ENCODE assay signal across 15 cellular contexts in the genomic region with DNA sequence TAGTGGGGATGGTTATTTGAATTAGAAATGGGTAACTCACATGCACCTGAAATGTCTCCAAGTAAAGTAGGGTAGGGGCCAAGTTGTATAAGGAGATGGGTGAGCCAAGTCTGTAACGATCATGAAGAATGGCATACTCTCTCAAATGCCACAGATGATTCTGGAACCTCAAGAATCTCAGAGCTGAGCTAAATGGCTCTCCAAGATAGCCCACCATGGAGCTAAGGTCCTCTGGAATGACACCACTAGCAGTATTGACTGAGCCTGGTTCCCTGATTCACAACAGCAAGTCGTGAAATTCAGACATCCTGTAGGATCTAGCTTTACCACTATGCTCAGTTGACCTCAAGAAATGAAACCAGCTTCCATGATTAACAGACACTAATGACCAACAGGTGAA.
"Had no signal": no experiment of that assay in that cellular context is flagged by ENCODE, and none has a peak within 500 bp of the region (broad histone marks: within the 10 kb centered on the region; RNA-seq: fewer than 3 reads in every experiment).

No MANE protein-coding gene starts in this region.

- H3K27me3 ChIP-seq: colonic mucosa, foreskin keratinocyte, right lobe of liver, spleen, tibial artery had no signal

- H3K4me1 ChIP-seq: colonic mucosa, prostate gland, right lobe of liver had no signal

- ATAC-seq: right lobe of liver; stimulated activated memory B cell treated with anti-CD40 and anti-IgM and Interleukin-4, amounts not matched to agents 10 μg/mL and 1 μg/mL and 100 μg/mL, for 72 hours had no signal

- DNase-seq: colonic mucosa; dermis blood vessel endothelial cell; erythroblast; foreskin keratinocyte; hippocampal formation; kidney glomerular epithelial cell; occipital lobe; stimulated activated CD4-positive, alpha-beta T cell treated with anti-CD3 and anti-CD28 coated beads, Interleukin-15, amount 100 ng/mL, for 24 hours; stimulated activated CD4-positive, alpha-beta T cell treated with anti-CD3 and anti-CD28 coated beads, Interleukin-1b, Interleukin-23, amount 100 ng/mL, for 48 hours; stimulated activated CD4-positive, alpha-beta T cell treated with anti-CD3 and anti-CD28 coated beads, Interleukin-4, amount 100 ng/mL, for 24 hours; tibial artery had no signal

- H3K27ac ChIP-seq: colonic mucosa, foreskin keratinocyte, prostate gland, right lobe of liver, spleen, tibial artery had no signal

- H3K4me3 ChIP-seq: colonic mucosa, prostate gland, right lobe of liver, spleen, tibial artery had no signal

- H3K9me3 ChIP-seq: colonic mucosa, prostate gland, right lobe of liver, spleen, tibial artery had no signal

- H3K36me3 ChIP-seq: colonic mucosa, prostate gland, right lobe of liver had no signal
